Comparison of ENCODE assay signal across 14 cellular contexts in genomic region chr3:32422943-32423342, GRCh38. TPM values are rescaled to one million over a fixed set of nuclear protein-coding genes. Genes with fewer than 3 reads are reported as not detected.
DNase-seq lines count a peak whose midpoint lies in the region; ATAC-seq and TF ChIP-seq lines count a peak whose summit lies in the region.
"Had no signal": no experiment of that assay in that cellular context is flagged by ENCODE, and none has a peak within 500 bp of the region (broad histone marks: within the 10 kb centered on the region; RNA-seq: fewer than 3 reads in every experiment).

No MANE protein-coding gene starts in this region.

- H3F3A ChIP-seq in PC-3 (ENCODE audit: low read length, unreplicated experiment): peaks cover 28% of the 10 kb centered on the region

- H3K4me3 ChIP-seq in PC-3 (ENCODE audit: low read length): peak overlapping the region; percentile 34; the same call in 1 of the 2 replicates
- peak overlapping the region; percentile 9 for H3K4me3 ChIP-seq in coronary artery
- no peak overlapping the region for H3K4me3 ChIP-seq in skeletal muscle tissue (ENCODE audit: low read length in 3 of 3)
- no peak overlapping the region for H3K4me3 ChIP-seq in H7 (ENCODE audit: insufficient read depth, low read depth, low read length)
- H3K4me3 ChIP-seq: A549, MG63 had no signal

- H3K79me2 ChIP-seq in PC-3 (ENCODE audit: low read length): peaks cover 91% of the 10 kb centered on the region

- H3K9ac ChIP-seq in PC-3 (ENCODE audit: low read length) (0 out of 2 replicates have a peak overlapping the region, but pooled peaks have one; percentile 87), skeletal muscle tissue (ENCODE audit: low read depth in 1 of 3, low read length in 3 of 3) (no peak overlapping the region)

- POLR2A ChIA-PET in PC-3 (lab: Charles Lee; ENCODE audit: unreplicated experiment): interaction anchor here (0.5 kb wide), 1 partner anchor 16 kb away, joined by 4 read pairs; no protein-coding TSS in a partner anchor

- H3K27ac ChIP-seq in PC-3 (ENCODE audit: low read length) (peak overlapping the region; percentile 99), coronary artery (peak overlapping the region in 1 of 2 donors; percentile 77), skeletal muscle tissue (ENCODE audit: low read depth, low read length) (peak overlapping the region; percentile 61)
- H3K27ac ChIP-seq: A549 had no signal

- H3K4me1 ChIP-seq in PC-3 (ENCODE audit: insufficient read depth, low read length) (peaks cover 61% of the 10 kb centered on the region), skeletal muscle tissue (ENCODE audit: control insufficient read depth in 3 of 3, insufficient read depth in 3 of 3, low read length in 3 of 3) (peaks cover 34 to 44% (median 35%) of the 10 kb centered on the region in 3 donors)

- peak overlapping the region; percentile 85 for H3K4me2 ChIP-seq in PC-3 (ENCODE audit: low read length)

- H3K4me1 Mint-ChIP-seq in T-helper 2 cell treated with Interferon-gamma antibody and Interleukin-4, amounts not matched to agents 5 μg/mL and 100 μg/mL, for 36 hours (ENCODE audit: low read depth): peaks cover 75% of the 10 kb centered on the region

- ATAC-seq in PC-3: no peak
- ATAC-seq: A549 had no signal

- H3K9me3 Mint-ChIP-seq in T-helper 2 cell treated with Interferon-gamma antibody and Interleukin-4, amounts not matched to agents 5 μg/mL and 100 μg/mL, for 36 hours: peaks cover 7% of the 10 kb centered on the region

- H3K36me3 ChIP-seq in PC-3 (ENCODE audit: low read depth, low read length) (peaks cover 5% of the 10 kb centered on the region; the same call in 1 of the 2 replicates), skeletal muscle tissue (ENCODE audit: control insufficient read depth in 3 of 3, insufficient read depth in 3 of 3, low read length in 3 of 3) (no peaks in the 10 kb centered on the region), H7 (replicated peaks; ENCODE audit: control insufficient read depth, insufficient read depth, low read length) (no peaks in the 10 kb centered on the region)
- H3K36me3 ChIP-seq: MG63 had no signal

- no peak for DNase-seq in T-helper 2 cell treated with Interferon-gamma antibody and Interleukin-4, amounts not matched to agents 5 μg/mL and 100 μg/mL, for 36 hours (ENCODE audit: low spot score)
- DNase-seq in T-helper 2 cell: no peak
- no peak for DNase-seq in PC-3
- DNase-seq in coronary artery (ENCODE audit: low spot score): no peak
- DNase-seq in NCI-H1930 (lab: John Stamatoyannopoulos, UW): no peak
- no peak for DNase-seq in H7
- no peak for DNase-seq in NCI-H2227 treated with DMSO at 0.1 percent for 48 hours (lab: John Stamatoyannopoulos, UW)
- DNase-seq: activated effector memory CD4-positive, alpha-beta T cell treated with Interleukin-2 at 50 U/mL for 16 hours; GF-D8; MG63; NCI-H526 treated with DMSO at 0.1 percent for 48 hours; stimulated activated CD4-positive, alpha-beta T cell treated with anti-CD3 and anti-CD28 coated beads, Interleukin-12 subunit alpha, Interleukin-12 subunit beta, amount 100 ng/mL, for 4 hours had no signal

- H2AFZ ChIP-seq in PC-3 (ENCODE audit: low read length): no peak overlapping the region

- H3K4me3 Mint-ChIP-seq in T-helper 2 cell treated with Interferon-gamma antibody and Interleukin-4, amounts not matched to agents 5 μg/mL and 100 μg/mL, for 36 hours: no peak overlapping the region

- H3K27me3 ChIP-seq in PC-3 (ENCODE audit: low read length) (no peaks in the 10 kb centered on the region), skeletal muscle tissue (ENCODE audit: control insufficient read depth in 3 of 3, insufficient read depth in 3 of 3, low read length in 3 of 3) (no peaks in the 10 kb centered on the region), H7 (ENCODE audit: control insufficient read depth, insufficient read depth, low read length) (no peaks in the 10 kb centered on the region)
- H3K27me3 ChIP-seq: MG63 had no signal

- no peaks in the 10 kb centered on the region for H4K20me1 ChIP-seq in PC-3 (ENCODE audit: low read length)

- no peak for TF ChIP-seq CTCF in PC-3 (conservative IDR thresholded peaks at IDR 0.05; ENCODE audit: low read depth, low read length)
- TF ChIP-seq CTCF in coronary artery (IDR thresholded peaks at IDR 0.05): no peak

- H3K9me3 ChIP-seq in PC-3 (ENCODE audit: low read length) (no peaks in the 10 kb centered on the region), skeletal muscle tissue (ENCODE audit: control insufficient read depth in 3 of 3, low read length in 3 of 3) (peaks cover 0 to 2% (median 0%) of the 10 kb centered on the region in 3 donors)

- CTCF ChIA-PET in PC-3 (lab: Charles Lee): interaction anchor here (0.6 to 0.7 kb wide), 2 partner anchors 80 to 87 kb away, joined by 4 read pairs; partner anchors contain the start of gene CMTM6

- peak overlapping the region; percentile 86 for H3K27ac Mint-ChIP-seq in T-helper 2 cell treated with Interferon-gamma antibody and Interleukin-4, amounts not matched to agents 5 μg/mL and 100 μg/mL, for 36 hours

- no peaks in the 10 kb centered on the region for H3K9me2 ChIP-seq in PC-3 (replicated peaks; ENCODE audit: low read length)

- peaks cover 26% of the 10 kb centered on the region for H3K36me3 Mint-ChIP-seq in T-helper 2 cell treated with Interferon-gamma antibody and Interleukin-4, amounts not matched to agents 5 μg/mL and 100 μg/mL, for 36 hours (ENCODE audit: low read depth)

- no peaks in the 10 kb centered on the region for H3K27me3 Mint-ChIP-seq in T-helper 2 cell treated with Interferon-gamma antibody and Interleukin-4, amounts not matched to agents 5 μg/mL and 100 μg/mL, for 36 hours (ENCODE audit: low read depth)

- no TSS peak for BruUV-seq in PC-3 (replicated peaks; lab: Mats Ljungman, UMichigan)

- intact Hi-C loops in PC-3 (cut with micrococcal nuclease): loop anchor here (1.0 kb wide), 4 partner anchors 20 to 47 kb away; partner anchors contain the start of gene CMTM7

RNA-seq across cellular contexts. Expression of gene CMTM7, which starts 31.3 kb away (rescaled TPM):
- 37.1 and 71.0 TPM in 2 replicates for total RNA-seq in PC-3 (2014; rRNA removed)
- total RNA-seq in skeletal muscle tissue: 3.7 TPM
- total RNA-seq in H7 (2014; rRNA removed; shearing (Covaris generic)): 15.3 and 17.7 TPM in 2 replicates

Comparison
In these comparisons a context has a peak if more than half of its experiments do, and no peak if none do; other contexts are left out.
1. H3K4me3 ChIP-seq: peak in PC-3 (single experiment) and coronary artery (single experiment); none in skeletal muscle tissue (0 of 3) and H7 (single experiment).